In genomic region chr2:54862742-54863141, GRCh38 we compare ENCODE assay signal across 17 cellular contexts.
DNase-seq lines count a peak whose midpoint lies in the region; ATAC-seq and TF ChIP-seq lines count a peak whose summit lies in the region.
"Had no signal": no experiment of that assay in that cellular context is flagged by ENCODE, and none has a peak within 500 bp of the region (broad histone marks: within the 10 kb centered on the region; RNA-seq: fewer than 3 reads in every experiment).

No MANE protein-coding gene starts in this region.

- no peak overlapping the region for H2BK120ac ChIP-seq in mesenchymal stem cell (ENCODE audit: low read depth, low read length)

- H3K4me1 Mint-ChIP-seq in GM23338 (peaks cover 8% of the 10 kb centered on the region; the same call in 1 of the 3 replicates), WTC11 (0 out of 2 replicates have a peak, but pooled peaks cover 5% of the 10 kb centered on the region), natural killer cell (peaks cover 5 to 6% of the 10 kb centered on the region in 2 donors)

- H3K4me3 ChIP-seq in GM23338 (no peak overlapping the region), mesenchymal stem cell (ENCODE audit: insufficient read depth in 1 of 2, low read depth in 1 of 2, low read length in 2 of 2) (no peak overlapping the region), aorta (ENCODE audit: low read length in 2 of 2) (no peak overlapping the region)
- H3K4me3 ChIP-seq: A549; BLaER1 treated with 17β-estradiol and CSF1 and Interleukin-3, amounts not matched to agents 10 nM and 100 nM had no signal

- H3K36me3 Mint-ChIP-seq in GM23338 (ENCODE audit: low read depth) (no peaks in the 10 kb centered on the region), WTC11 (no peaks in the 10 kb centered on the region), natural killer cell (no peaks in the 10 kb centered on the region)
- H3K36me3 Mint-ChIP-seq: CD8-positive, alpha-beta T cell had no signal

- H3K27me3 Mint-ChIP-seq in GM23338 (ENCODE audit: insufficient read depth, low read depth, poor library complexity), result no peaks in the 10 kb centered on the region
- no peaks in the 10 kb centered on the region; the same call in 1 of the 2 replicates for H3K27me3 Mint-ChIP-seq in WTC11 (ENCODE audit: low read depth)
- H3K27me3 Mint-ChIP-seq in natural killer cell (ENCODE audit: low read depth in 2 of 2), result no peaks in the 10 kb centered on the region
- H3K27me3 Mint-ChIP-seq: B cell; CD4-positive, alpha-beta T cell had no signal

- no peak overlapping the region for H3K4me2 ChIP-seq in GM23338
- no peak overlapping the region for H3K4me2 ChIP-seq in mesenchymal stem cell (ENCODE audit: low read length, poor library complexity, severe bottlenecking)
- H3K4me2 ChIP-seq: A549; BLaER1 treated with 17β-estradiol and CSF1 and Interleukin-3, amounts not matched to agents 10 nM and 100 nM had no signal

- POLR2A ChIA-PET in WTC11 (lab: Charles Lee), result no interaction called here

- no peak overlapping the region for H3K18ac ChIP-seq in mesenchymal stem cell (ENCODE audit: low read depth in 1 of 2, low read length in 2 of 2)

- intact Hi-C loops in natural killer cell (cut with micrococcal nuclease) (no loop called here), aorta (cut with DNase I) (no loop called here)

- H3K4me3 Mint-ChIP-seq in GM23338 (no peak overlapping the region), WTC11 (no peak overlapping the region), natural killer cell (no peak overlapping the region)
- H3K4me3 Mint-ChIP-seq: B cell; CD4-positive, alpha-beta T cell; CD8-positive, alpha-beta T cell had no signal

- H3K23ac ChIP-seq in mesenchymal stem cell (ENCODE audit: low read length in 2 of 2), result no peak overlapping the region

- 96% methylated on average over 2 of the region's 2 CpGs for WGBS in mesenchymal stem cell
- 95 to 99% methylated on average over 2 of the region's 2 CpGs for WGBS in aorta, 2 donors

- H3K9me3 ChIP-seq in mesenchymal stem cell (ENCODE audit: control insufficient read depth, low read length), result peaks cover 6% of the 10 kb centered on the region
- H3K9me3 ChIP-seq in aorta (ENCODE audit: control insufficient read depth, low read length), result no peaks in the 10 kb centered on the region
- H3K9me3 ChIP-seq: A549, Caco-2 had no signal

- H3K9me3 Mint-ChIP-seq in GM23338 (no peaks in the 10 kb centered on the region), WTC11 (no peaks in the 10 kb centered on the region), natural killer cell (peaks cover 0 to 2% of the 10 kb centered on the region in 2 donors)
- H3K9me3 Mint-ChIP-seq: CD8-positive, alpha-beta T cell had no signal

- H3K27ac Mint-ChIP-seq in GM23338 (no peak overlapping the region), WTC11 (no peak overlapping the region), natural killer cell (no peak overlapping the region)
- H3K27ac Mint-ChIP-seq: B cell; CD4-positive, alpha-beta T cell; CD8-positive, alpha-beta T cell had no signal

- no peak overlapping the region for H2BK5ac ChIP-seq in mesenchymal stem cell (ENCODE audit: low read depth, low read length, poor library complexity, severe bottlenecking)

- H3K36me3 ChIP-seq in GM23338 (ENCODE audit: insufficient read depth), result no peaks in the 10 kb centered on the region
- H3K36me3 ChIP-seq in mesenchymal stem cell (ENCODE audit: control insufficient read depth in 1 of 2, insufficient read depth in 2 of 2, low read depth in 1 of 2, low read length in 2 of 2), result no peaks in the 10 kb centered on the region
- no peaks in the 10 kb centered on the region for H3K36me3 ChIP-seq in aorta (ENCODE audit: control insufficient read depth in 1 of 2, insufficient read depth in 2 of 2, low read length in 1 of 2)
- H3K36me3 ChIP-seq: BLaER1 treated with 17β-estradiol and CSF1 and Interleukin-3, amounts not matched to agents 10 nM and 100 nM had no signal

- H3K4me1 ChIP-seq in GM23338 (ENCODE audit: insufficient read depth) (no peaks in the 10 kb centered on the region; the same call in 1 of the 2 replicates), mesenchymal stem cell (ENCODE audit: control insufficient read depth, insufficient read depth, low read depth, low read length) (peaks cover 8% of the 10 kb centered on the region), aorta (ENCODE audit: control insufficient read depth in 1 of 2, insufficient read depth in 2 of 2, low read length in 2 of 2) (no peaks in the 10 kb centered on the region)

- H3K27me3 ChIP-seq in GM23338 (ENCODE audit: insufficient read depth), result no peaks in the 10 kb centered on the region
- no peaks in the 10 kb centered on the region for H3K27me3 ChIP-seq in mesenchymal stem cell (ENCODE audit: control insufficient read depth in 1 of 2, insufficient read depth in 1 of 2, low read length in 2 of 2)
- no peaks in the 10 kb centered on the region for H3K27me3 ChIP-seq in aorta (ENCODE audit: control insufficient read depth in 1 of 2, insufficient read depth in 2 of 2, low read length in 1 of 2)
- H3K27me3 ChIP-seq: BLaER1 treated with 17β-estradiol and CSF1 and Interleukin-3, amounts not matched to agents 10 nM and 100 nM had no signal

- no peak overlapping the region for H2AFZ ChIP-seq in GM23338
- no peak overlapping the region for H2AFZ ChIP-seq in mesenchymal stem cell (ENCODE audit: low read depth, low read length)

- H3K14ac ChIP-seq in mesenchymal stem cell (ENCODE audit: low read length in 2 of 2), result no peak overlapping the region

- H3K79me2 ChIP-seq in GM23338 (replicated peaks; ENCODE audit: insufficient read depth), result no peaks in the 10 kb centered on the region

- ATAC-seq in GM23338, result peak; percentile 64
- peak; percentile 60 for ATAC-seq in WTC11
- no peak for ATAC-seq in natural killer cell
- ATAC-seq in aorta (ENCODE audit: low FRiP score), result no peak
- ATAC-seq: A549; CD8-positive, alpha-beta T cell had no signal

- no peaks in the 10 kb centered on the region for H3F3A ChIP-seq in GM23338 (replicated peaks; ENCODE audit: low read depth)

- H3K9me2 ChIP-seq in GM23338 (ENCODE audit: insufficient read depth), result no peaks in the 10 kb centered on the region

- no peak overlapping the region for H2BK15ac ChIP-seq in mesenchymal stem cell (ENCODE audit: low read depth, poor library complexity, severe bottlenecking)

- H3K27ac ChIP-seq in GM23338 (ENCODE audit: low read depth), result no peak overlapping the region
- H3K27ac ChIP-seq in mesenchymal stem cell (ENCODE audit: low read length, poor library complexity, severe bottlenecking), result no peak overlapping the region
- no peak overlapping the region for H3K27ac ChIP-seq in aorta (ENCODE audit: low read depth in 1 of 2, low read length in 2 of 2)
- H3K27ac ChIP-seq: 22Rv1; A549; BLaER1 treated with 17β-estradiol and CSF1 and Interleukin-3, amounts not matched to agents 10 nM and 100 nM; C4-2B had no signal

- H4K20me1 ChIP-seq in GM23338 (replicated peaks; ENCODE audit: insufficient read depth), result no peaks in the 10 kb centered on the region
- H4K20me1 ChIP-seq: BLaER1 treated with 17β-estradiol and CSF1 and Interleukin-3, amounts not matched to agents 10 nM and 100 nM had no signal

- no peaks in the 10 kb centered on the region for H3K79me1 ChIP-seq in mesenchymal stem cell (replicated peaks; ENCODE audit: low read length, poor library complexity, severe bottlenecking)

- CTCF ChIA-PET in WTC11 (lab: Charles Lee), result interaction anchor here (1.5 kb wide), 1 partner anchor 24 kb away, joined by 6 read pairs; no protein-coding TSS in a partner anchor

- no peak overlapping the region for H4K8ac ChIP-seq in mesenchymal stem cell (ENCODE audit: low read length)

- no peak overlapping the region for H2BK12ac ChIP-seq in mesenchymal stem cell (ENCODE audit: low read length in 2 of 2)

- peak; percentile 17 for DNase-seq in GM23338 (ENCODE audit: low spot score)
- DNase-seq in WTC11 (ENCODE audit: low spot score), result no peak
- no peak for DNase-seq in mesenchymal stem cell
- DNase-seq in natural killer cell, result no peak
- DNase-seq in aorta, result no peak
- DNase-seq: AML-193; Caco-2; Calu3; CD4-positive, alpha-beta T cell; CD8-positive, alpha-beta T cell; DMS79 treated with DMSO at 0.1 percent for 48 hours; GF-D8 had no signal

- H4K91ac ChIP-seq in mesenchymal stem cell (ENCODE audit: low read length), result no peak overlapping the region

- TF ChIP-seq CTCF in GM23338 (conservative IDR thresholded peaks at IDR 0.05; ENCODE audit: low read depth in 2 of 2) (no peak), WTC11 (IDR thresholded peaks at IDR 0.05) (no peak), natural killer cell (IDR thresholded peaks at IDR 0.05) (no peak)

- H3K4ac ChIP-seq in mesenchymal stem cell (ENCODE audit: low read depth in 1 of 2, low read length in 2 of 2), result no peak overlapping the region

- H2AK5ac ChIP-seq in mesenchymal stem cell (ENCODE audit: low read length, severe bottlenecking), result peak overlapping the region; percentile 32

- no peak overlapping the region for H3K9ac ChIP-seq in mesenchymal stem cell (ENCODE audit: low read length)
- H3K9ac ChIP-seq: BLaER1 treated with 17β-estradiol and CSF1 and Interleukin-3, amounts not matched to agents 10 nM and 100 nM had no signal

TF ChIP-seq in GM23338, 12 proteins besides CTCF, POLR2A, EP300 and RAD21 (continues in another document):
- TF ChIP-seq STAT1 (IDR thresholded peaks at IDR 0.05; ENCODE audit: unreplicated experiment), result no peak

TF ChIP-seq in WTC11, 78 proteins besides CTCF, POLR2A, EP300 and RAD21:
- TF ChIP-seq ZNF396 (CRISPR knock-in tag; IDR thresholded peaks at IDR 0.05; ENCODE audit: borderline replicate concordance), result no peak
- TF ChIP-seq ATF3 (CRISPR knock-in tag; conservative IDR thresholded peaks at IDR 0.05), result no peak

Comparison
In these comparisons a context has a peak if more than half of its experiments do, and no peak if none do; other contexts are left out.
1. ATAC-seq: peak in GM23338 (single experiment) and WTC11 (single experiment); none in natural killer cell (0 of 3) and aorta (single experiment).